Comparison of ENCODE assay signal across 8 cellular contexts in the genomic region with DNA sequence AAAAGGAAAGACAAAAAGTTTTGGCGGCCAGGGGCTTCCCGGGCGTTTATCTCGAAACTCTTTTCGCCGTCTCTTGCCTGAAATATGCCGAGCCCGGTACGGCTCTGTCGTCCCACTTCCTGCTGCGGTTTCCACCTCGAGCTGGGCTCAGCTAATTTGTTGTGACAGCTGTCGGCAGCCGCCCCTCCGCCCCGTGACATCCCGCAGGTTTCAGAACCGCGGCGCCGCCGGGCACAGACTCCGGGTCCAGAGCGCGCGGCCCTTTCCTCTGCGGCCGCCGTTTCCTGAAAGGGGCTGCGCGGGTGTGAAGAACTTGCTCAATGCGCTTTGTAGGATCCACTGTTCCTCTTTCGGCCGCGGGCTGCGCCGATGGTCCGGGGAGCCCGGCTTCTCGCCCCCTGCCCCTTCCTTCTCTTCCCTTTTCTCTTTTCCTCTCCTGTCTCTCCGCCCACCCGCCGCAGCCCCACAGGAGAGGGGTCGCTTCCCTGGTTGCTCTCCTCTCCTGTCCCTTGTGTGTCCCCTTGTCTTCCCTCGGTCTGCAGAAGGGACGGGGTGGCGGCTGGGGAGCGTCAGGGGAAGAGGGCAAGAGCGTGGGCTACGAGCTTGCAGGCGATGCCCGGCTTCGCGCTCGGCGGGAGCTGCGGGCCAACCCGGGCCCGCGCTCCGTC. TPM values are rescaled to one million over a fixed set of nuclear protein-coding genes. Genes with fewer than 3 reads are reported as not detected.
DNase-seq lines count a peak whose midpoint lies in the region; ATAC-seq and TF ChIP-seq lines count a peak whose summit lies in the region.

No MANE protein-coding gene starts in this region.

- H4K20me1 ChIP-seq in osteoblast (ENCODE audit: insufficient read depth, low read length): peaks cover 36% of the 10 kb centered on the region

- peak overlapping the region; percentile 91 for H3K27ac Mint-ChIP-seq in activated T-helper 2 cell treated with anti-CD3 and anti-CD28 coated beads, Interferon-gamma antibody, Interleukin-2, Interleukin-4, amounts not matched to agents 10 μg/mL and 5 μg/mL and 100 μg/mL, durations not matched to agents 14 hours and 24 hours and 36 hours

- H3K4me2 ChIP-seq in osteoblast (ENCODE audit: insufficient read depth, low read length): peak overlapping the region; percentile 90

- no peaks in the 10 kb centered on the region for H3K9me3 Mint-ChIP-seq in activated T-helper 2 cell treated with anti-CD3 and anti-CD28 coated beads, Interferon-gamma antibody, Interleukin-2, Interleukin-4, amounts not matched to agents 10 μg/mL and 5 μg/mL and 100 μg/mL, durations not matched to agents 14 hours and 24 hours and 36 hours

- H3K9me3 ChIP-seq in osteoblast (ENCODE audit: low read depth, low read length) (no peaks in the 10 kb centered on the region), thymus (ENCODE audit: control insufficient read depth) (no peaks in the 10 kb centered on the region)

- ATAC-seq in GM19025 (IDR thresholded peaks at IDR 0.05; ENCODE audit: low read depth, unreplicated experiment) (peak; percentile 53), HG03196 (IDR thresholded peaks at IDR 0.05; ENCODE audit: unreplicated experiment) (peak; percentile 41)

- DNase-seq in AG08396 (ENCODE audit: low spot score) (peak; percentile 49), RPMI8226 (peak; percentile 92), foreskin fibroblast (peak; percentile 34 to 78), osteoblast (ENCODE audit: insufficient read length, low spot score, missing footprints) (peak; percentile 90)
- peak; percentile 90 for DNase-seq in activated T-helper 2 cell treated with anti-CD3 and anti-CD28 coated beads, Interferon-gamma antibody, Interleukin-2, Interleukin-4, amounts not matched to agents 10 μg/mL and 5 μg/mL and 100 μg/mL, durations not matched to agents 14 hours and 24 hours and 36 hours (ENCODE audit: low spot score)

- no peak for TF ChIP-seq CTCF in foreskin fibroblast (IDR thresholded peaks at IDR 0.05; ENCODE audit: low read depth, low read length)
- TF ChIP-seq CTCF in osteoblast (IDR thresholded peaks at IDR 0.05; ENCODE audit: extremely low read depth, low read depth, low read length): no peak

- H3K27me3 ChIP-seq in osteoblast (ENCODE audit: insufficient read depth, low read length) (no peaks in the 10 kb centered on the region), thymus (ENCODE audit: control insufficient read depth, insufficient read depth) (no peaks in the 10 kb centered on the region)

- H3K36me3 Mint-ChIP-seq in activated T-helper 2 cell treated with anti-CD3 and anti-CD28 coated beads, Interferon-gamma antibody, Interleukin-2, Interleukin-4, amounts not matched to agents 10 μg/mL and 5 μg/mL and 100 μg/mL, durations not matched to agents 14 hours and 24 hours and 36 hours (ENCODE audit: low read depth): peaks cover 47% of the 10 kb centered on the region

- intact Hi-C loops in activated T-helper 2 cell treated with anti-CD3 and anti-CD28 coated beads, Interferon-gamma antibody, Interleukin-2, Interleukin-4, amounts not matched to agents 10 μg/mL and 5 μg/mL and 100 μg/mL, durations not matched to agents 14 hours and 24 hours and 36 hours (cut with micrococcal nuclease): loop anchor here (2.0 to 10.0 kb wide), 8 partner anchors 18 to 390 kb away; a partner anchor contains a TSS

- H3K4me1 Mint-ChIP-seq in activated T-helper 2 cell treated with anti-CD3 and anti-CD28 coated beads, Interferon-gamma antibody, Interleukin-2, Interleukin-4, amounts not matched to agents 10 μg/mL and 5 μg/mL and 100 μg/mL, durations not matched to agents 14 hours and 24 hours and 36 hours (ENCODE audit: low read depth): peaks cover 63% of the 10 kb centered on the region

- H3K27me3 Mint-ChIP-seq in activated T-helper 2 cell treated with anti-CD3 and anti-CD28 coated beads, Interferon-gamma antibody, Interleukin-2, Interleukin-4, amounts not matched to agents 10 μg/mL and 5 μg/mL and 100 μg/mL, durations not matched to agents 14 hours and 24 hours and 36 hours (ENCODE audit: low read depth): no peaks in the 10 kb centered on the region

- H2AFZ ChIP-seq in osteoblast (ENCODE audit: low read length): peak overlapping the region; percentile 70

- H3K4me3 ChIP-seq in foreskin fibroblast (ENCODE audit: low read depth in 1 of 2, low read length in 2 of 2) (peak overlapping the region; percentile 80 to 83), osteoblast (ENCODE audit: insufficient read depth, low read length) (peak overlapping the region; percentile 83), thymus (ENCODE audit: low read length) (peak overlapping the region; percentile 93)

- peaks cover 44% of the 10 kb centered on the region for H3K4me1 ChIP-seq in osteoblast (ENCODE audit: insufficient read depth, low read length)
- peaks cover 32% of the 10 kb centered on the region for H3K4me1 ChIP-seq in thymus (ENCODE audit: control insufficient read depth, insufficient read depth, low read length)

- H3K36me3 ChIP-seq in osteoblast (ENCODE audit: insufficient read depth, low read length) (no peaks in the 10 kb centered on the region), thymus (ENCODE audit: control insufficient read depth, insufficient read depth) (no peaks in the 10 kb centered on the region)

- H3K4me3 Mint-ChIP-seq in activated T-helper 2 cell treated with anti-CD3 and anti-CD28 coated beads, Interferon-gamma antibody, Interleukin-2, Interleukin-4, amounts not matched to agents 10 μg/mL and 5 μg/mL and 100 μg/mL, durations not matched to agents 14 hours and 24 hours and 36 hours (ENCODE audit: low read depth): peak overlapping the region; percentile 94

- H3K27ac ChIP-seq in osteoblast (ENCODE audit: low read depth, low read length): no peak overlapping the region
- H3K27ac ChIP-seq in thymus (ENCODE audit: low read depth): peak overlapping the region; percentile 97

- peaks cover 20% of the 10 kb centered on the region for H3K79me2 ChIP-seq in osteoblast (ENCODE audit: insufficient read depth, low read length)

- WGBS in thymus: under 1% methylated on average over 61 of the region's 61 CpGs

RNA-seq across cellular contexts. Expression of a gene that starts 0.6 kb away (rescaled TPM):
- total RNA-seq in activated T-helper 2 cell treated with anti-CD3 and anti-CD28 coated beads, Interferon-gamma antibody, Interleukin-2, Interleukin-4, amounts not matched to agents 10 μg/mL and 5 μg/mL and 100 μg/mL, durations not matched to agents 14 hours and 24 hours and 36 hours: 164 and 170 TPM in 2 replicates
- 7.6 and 9.7 TPM in 2 replicates for total RNA-seq in osteoblast
- 57.2 TPM for polyA plus RNA-seq in thymus

RNA-seq across cellular contexts. Expression of a gene that starts 32.0 kb away (rescaled TPM):
- 0.16 and 0.52 TPM in 2 replicates for total RNA-seq in activated T-helper 2 cell treated with anti-CD3 and anti-CD28 coated beads, Interferon-gamma antibody, Interleukin-2, Interleukin-4, amounts not matched to agents 10 μg/mL and 5 μg/mL and 100 μg/mL, durations not matched to agents 14 hours and 24 hours and 36 hours
- 0.29 TPM in 1 of 2 replicates, not detected in the other for total RNA-seq in osteoblast
- polyA plus RNA-seq in thymus: 1.8 TPM

Comparison
In these comparisons a context has a peak if more than half of its experiments do, and no peak if none do; other contexts are left out.
1. RNA of a gene that starts 0.6 kb away (total RNA-seq): 164 to 170 TPM in activated T-helper 2 cell treated with anti-CD3 and anti-CD28 coated beads, Interferon-gamma antibody, Interleukin-2, Interleukin-4, amounts not matched to agents 10 μg/mL and 5 μg/mL and 100 μg/mL, durations not matched to agents 14 hours and 24 hours and 36 hours; 7.6 to 9.7 TPM in osteoblast; every median in the first group is over 10 times any median in the second.
2. Peak in every context shown above with its lines, with median percentiles within 50 percentile points of each other: DNase-seq and H3K4me3 ChIP-seq.